In genomic region chr1:213586609-213586972, GRCh38 we compare ENCODE assay signal across 16 cellular contexts.
A peak's percentile ranks its signal among the peaks of the same experiment; 100 is the strongest.
DNase-seq lines count a peak whose midpoint lies in the region; ATAC-seq and TF ChIP-seq lines count a peak whose summit lies in the region.
"Had no signal": no experiment of that assay in that cellular context is flagged by ENCODE, and none has a peak within 500 bp of the region (broad histone marks: within the 10 kb centered on the region; RNA-seq: fewer than 3 reads in every experiment).

No MANE protein-coding gene starts in this region.

- TF ChIP-seq CTCF in colonic mucosa (IDR thresholded peaks at IDR 0.05) (no peak), upper lobe of right lung (IDR thresholded peaks at IDR 0.05) (no peak), glutamatergic neuron (IDR thresholded peaks at IDR 0.05; ENCODE audit: partially characterized antibody, unreplicated experiment) (no peak), GM13976 (IDR thresholded peaks at IDR 0.05; ENCODE audit: borderline replicate concordance, control extremely low read depth, extremely low read depth, insufficient read depth, missing control alignments) (no peak)

- peaks cover 2% of the 10 kb centered on the region for H3K9me3 Mint-ChIP-seq in glutamatergic neuron (ENCODE audit: unreplicated experiment)
- H3K9me3 Mint-ChIP-seq: CD8-positive, alpha-beta T cell had no signal

- peak; percentile 24 for DNase-seq in HEK293T (ENCODE audit: extremely low spot score)
- peak; percentile 30 for DNase-seq in colonic mucosa
- peak; percentile 46 for DNase-seq in mucosa of gallbladder (ENCODE audit: low spot score)
- no peak for DNase-seq in upper lobe of right lung
- DNase-seq in glutamatergic neuron: no peak
- no peak for DNase-seq in GM13976 (ENCODE audit: low spot score)
- DNase-seq in cerebellar nuclear complex (lab: John Stamatoyannopoulos, UW): no peak
- DNase-seq: CD8-positive, alpha-beta T cell; COR-L47; DMS153; GF-D8; GM23248 had no signal

- H3K27me3 Mint-ChIP-seq in glutamatergic neuron (ENCODE audit: unreplicated experiment): peaks cover 2% of the 10 kb centered on the region

- no peaks in the 10 kb centered on the region for H3K36me3 Mint-ChIP-seq in glutamatergic neuron (ENCODE audit: unreplicated experiment)
- H3K36me3 Mint-ChIP-seq: CD14-positive monocyte; CD8-positive, alpha-beta T cell; IgD-negative memory B cell had no signal

- intact Hi-C loops in colonic mucosa (cut with DNase I): no loop called here
- intact Hi-C loops in upper lobe of right lung (cut with DNase I): no loop called here

- POLR2A ChIA-PET in HEK293T (lab: Yijun Ruan, JAX): no interaction called here

- H3K27me3 ChIP-seq in colonic mucosa (no peaks in the 10 kb centered on the region), upper lobe of right lung (no peaks in the 10 kb centered on the region)

- in situ Hi-C loops in GM13976 (cut with MboI; ENCODE audit: low sequenced_read_pairs, unreplicated experiment): no loop called here

- no peak overlapping the region for H3K27ac Mint-ChIP-seq in glutamatergic neuron (ENCODE audit: unreplicated experiment)
- H3K27ac Mint-ChIP-seq: CD14-positive monocyte; CD8-positive, alpha-beta T cell; IgD-negative memory B cell had no signal

- CTCF ChIA-PET in HEK293T (lab: Yijun Ruan, JAX): interaction anchor here (0.9 kb wide), 1 partner anchor 278 kb away, joined by 4 read pairs; no protein-coding TSS in a partner anchor

- H3K9me3 ChIP-seq in colonic mucosa (no peaks in the 10 kb centered on the region), upper lobe of right lung (no peaks in the 10 kb centered on the region)
- H3K9me3 ChIP-seq: A549 had no signal

- no peak overlapping the region for H3K27ac ChIP-seq in colonic mucosa
- H3K27ac ChIP-seq in upper lobe of right lung: no peak overlapping the region
- H3K27ac ChIP-seq: A549, GM23248 had no signal

- no peaks in the 10 kb centered on the region for H3K4me1 ChIP-seq in colonic mucosa
- H3K4me1 ChIP-seq in upper lobe of right lung: no peaks in the 10 kb centered on the region
- H3K4me1 ChIP-seq: A549 had no signal

- no peak overlapping the region for H3K9ac ChIP-seq in colonic mucosa (ENCODE audit: low read depth in 2 of 2, low read length in 2 of 2)
- H3K9ac ChIP-seq: GM23248 had no signal

- H3K4me3 ChIP-seq in colonic mucosa (no peak overlapping the region), upper lobe of right lung (no peak overlapping the region)
- H3K4me3 ChIP-seq: A549, GM23248 had no signal

- peak; percentile 11 for ATAC-seq in upper lobe of right lung
- ATAC-seq: A549; CD8-positive, alpha-beta T cell; HCT116 had no signal

- no peak overlapping the region for H3K4me3 Mint-ChIP-seq in glutamatergic neuron (ENCODE audit: unreplicated experiment)
- H3K4me3 Mint-ChIP-seq: CD14-positive monocyte; CD8-positive, alpha-beta T cell; IgD-negative memory B cell had no signal

- no peaks in the 10 kb centered on the region for H3K4me1 Mint-ChIP-seq in glutamatergic neuron (ENCODE audit: low read depth, unreplicated experiment)
- H3K4me1 Mint-ChIP-seq: CD14-positive monocyte, IgD-negative memory B cell had no signal

- H3K36me3 ChIP-seq in colonic mucosa (no peaks in the 10 kb centered on the region), upper lobe of right lung (no peaks in the 10 kb centered on the region)

TF ChIP-seq in HEK293T, 16 proteins besides CTCF, POLR2A, EP300 and RAD21:
- TF ChIP-seq ELF4 (IDR thresholded peaks at IDR 0.05): no peak
- TF ChIP-seq, protein P1, sequence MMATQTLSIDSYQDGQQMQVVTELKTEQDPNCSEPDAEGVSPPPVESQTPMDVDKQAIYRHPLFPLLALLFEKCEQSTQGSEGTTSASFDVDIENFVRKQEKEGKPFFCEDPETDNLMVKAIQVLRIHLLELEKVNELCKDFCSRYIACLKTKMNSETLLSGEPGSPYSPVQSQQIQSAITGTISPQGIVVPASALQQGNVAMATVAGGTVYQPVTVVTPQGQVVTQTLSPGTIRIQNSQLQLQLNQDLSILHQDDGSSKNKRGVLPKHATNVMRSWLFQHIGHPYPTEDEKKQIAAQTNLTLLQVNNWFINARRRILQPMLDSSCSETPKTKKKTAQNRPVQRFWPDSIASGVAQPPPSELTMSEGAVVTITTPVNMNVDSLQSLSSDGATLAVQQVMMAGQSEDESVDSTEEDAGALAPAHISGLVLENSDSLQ (IDR thresholded peaks at IDR 0.05): no peak
- TF ChIP-seq BHLHE40 (IDR thresholded peaks at IDR 0.05; ENCODE audit: borderline replicate concordance): no peak
- TF ChIP-seq TARDBP (IDR thresholded peaks at IDR 0.05): no peak
- TF ChIP-seq HDGF (IDR thresholded peaks at IDR 0.05; ENCODE audit: borderline replicate concordance): no peak
- TF ChIP-seq FOXK2 (IDR thresholded peaks at IDR 0.05): no peak
- no peak for TF ChIP-seq FOXA1 (IDR thresholded peaks at IDR 0.05)
- TF ChIP-seq NFRKB (IDR thresholded peaks at IDR 0.05): no peak
- no peak for TF ChIP-seq L3MBTL2 (conservative IDR thresholded peaks at IDR 0.05)
- no peak for TF ChIP-seq SP1 (IDR thresholded peaks at IDR 0.05)
- no peak for TF ChIP-seq ZNF384 (IDR thresholded peaks at IDR 0.05)

Comparison
In these comparisons a context has a peak if more than half of its experiments do, and no peak if none do; other contexts are left out.
1. DNase-seq: peak in HEK293T (single experiment), colonic mucosa (single experiment) and mucosa of gallbladder (single experiment); none in upper lobe of right lung (single experiment), glutamatergic neuron (single experiment), GM13976 (single experiment) and cerebellar nuclear complex (0 of 2).